10 cellular contexts compared by ENCODE assay signal in genomic region chr12:87274594-87275245, GRCh38.
A peak's percentile ranks its signal among the peaks of the same experiment; 100 is the strongest.
DNase-seq lines count a peak whose midpoint lies in the region; ATAC-seq, FAIRE-seq and TF ChIP-seq lines count a peak whose summit lies in the region.
"Had no signal": no experiment of that assay in that cellular context is flagged by ENCODE, and none has a peak within 500 bp of the region (broad histone marks: within the 10 kb centered on the region; RNA-seq: fewer than 3 reads in every experiment).

No MANE protein-coding gene starts in this region.

- FAIRE-seq in bronchial epithelial cell (lab: Jason Lieb, UNC) = no peak

- no peak overlapping the region for H3K4me3 Mint-ChIP-seq in progenitor cell of endocrine pancreas (ENCODE audit: low read depth)
- no peak overlapping the region for H3K4me3 Mint-ChIP-seq in CD4-positive, alpha-beta T cell
- H3K4me3 Mint-ChIP-seq: IgD-negative memory B cell had no signal

- peak; percentile 33 for DNase-seq in Caki2 (ENCODE audit: low read depth)
- DNase-seq in HuH-7 (ENCODE audit: low spot score) = peak; percentile 15
- peak; percentile 31 for DNase-seq in bronchial epithelial cell (ENCODE audit: low read depth)
- no peak for DNase-seq in progenitor cell of endocrine pancreas (ENCODE audit: low spot score, unreplicated experiment)
- DNase-seq in stimulated activated CD4-positive, alpha-beta T cell treated with anti-CD3 and anti-CD28 coated beads, Interleukin-15, amount 100 ng/mL, for 24 hours = no peak
- DNase-seq in CD4-positive, alpha-beta T cell = no peak

- TF ChIP-seq CTCF in bronchial epithelial cell (IDR thresholded peaks at IDR 0.05; ENCODE audit: insufficient read depth, low read length, severe bottlenecking) (peak; percentile 48), progenitor cell of endocrine pancreas (IDR thresholded peaks at IDR 0.05; ENCODE audit: unreplicated experiment) (peak; percentile 75)
- TF ChIP-seq CTCF in CD4-positive, alpha-beta T cell (IDR thresholded peaks at IDR 0.05) = no peak

- H3K27ac ChIP-seq in CD4-positive, alpha-beta T cell (ENCODE audit: low read depth, low read length) = no peak overlapping the region

- no peaks in the 10 kb centered on the region for H3K27me3 ChIP-seq in bronchial epithelial cell (ENCODE audit: control insufficient read depth, insufficient read depth, low read length)
- H3K27me3 ChIP-seq in CD4-positive, alpha-beta T cell (ENCODE audit: control insufficient read depth, insufficient read depth, low read length) = no peaks in the 10 kb centered on the region

- ATAC-seq in GM19372 (IDR thresholded peaks at IDR 0.05; ENCODE audit: low read depth, unreplicated experiment) (peak; percentile 74), GM21576 (IDR thresholded peaks at IDR 0.05; ENCODE audit: unreplicated experiment) (no peak)
- no peak for ATAC-seq in CD4-positive, alpha-beta T cell (ENCODE audit: poor library complexity)

- no peaks in the 10 kb centered on the region for H3K9me3 ChIP-seq in CD4-positive, alpha-beta T cell (ENCODE audit: control insufficient read depth, low read length)

- H3K36me3 ChIP-seq in bronchial epithelial cell (ENCODE audit: control insufficient read depth, insufficient read depth, low read length) = no peaks in the 10 kb centered on the region

- no peaks in the 10 kb centered on the region for H3K9me3 Mint-ChIP-seq in progenitor cell of endocrine pancreas (ENCODE audit: low read depth)
- H3K9me3 Mint-ChIP-seq in CD4-positive, alpha-beta T cell = no peaks in the 10 kb centered on the region

- intact Hi-C loops in CD4-positive, alpha-beta T cell (cut with DNase I, micrococcal nuclease) = no loop called here

- in situ Hi-C loops in Caki2 (cut with HindIII; ENCODE audit: low pct_unique_long_range_greater_than_20kb, low sequenced_read_pairs) = no loop called here

- H3K27ac Mint-ChIP-seq in progenitor cell of endocrine pancreas = no peak overlapping the region
- H3K27ac Mint-ChIP-seq in CD4-positive, alpha-beta T cell = no peak overlapping the region
- H3K27ac Mint-ChIP-seq: IgD-negative memory B cell had no signal

- CTCF ChIA-PET in CD4-positive, alpha-beta T cell (lab: Charles Lee) = no interaction called here

- H3K4me3 ChIP-seq in bronchial epithelial cell (ENCODE audit: low read depth, low read length) = no peak overlapping the region
- H3K4me3 ChIP-seq: lung had no signal

- H3K36me3 Mint-ChIP-seq in progenitor cell of endocrine pancreas (ENCODE audit: insufficient read depth) = no peaks in the 10 kb centered on the region
- no peaks in the 10 kb centered on the region for H3K36me3 Mint-ChIP-seq in CD4-positive, alpha-beta T cell (ENCODE audit: low read depth)
- H3K36me3 Mint-ChIP-seq: IgD-negative memory B cell had no signal

- peaks cover 9% of the 10 kb centered on the region for H3K4me1 Mint-ChIP-seq in progenitor cell of endocrine pancreas (ENCODE audit: low read depth)
- no peaks in the 10 kb centered on the region for H3K4me1 Mint-ChIP-seq in CD4-positive, alpha-beta T cell (ENCODE audit: low read depth)

- H3K27me3 Mint-ChIP-seq in progenitor cell of endocrine pancreas = no peaks in the 10 kb centered on the region
- no peaks in the 10 kb centered on the region for H3K27me3 Mint-ChIP-seq in CD4-positive, alpha-beta T cell
- H3K27me3 Mint-ChIP-seq: IgD-negative memory B cell had no signal

- POLR2A ChIA-PET in CD4-positive, alpha-beta T cell (lab: Charles Lee) = no interaction called here

Comparison
In these comparisons a context has a peak if more than half of its experiments do, and no peak if none do; other contexts are left out.
1. DNase-seq: peak in Caki2 (single experiment), HuH-7 (single experiment) and bronchial epithelial cell (single experiment); none in progenitor cell of endocrine pancreas (single experiment), stimulated activated CD4-positive, alpha-beta T cell treated with anti-CD3 and anti-CD28 coated beads, Interleukin-15, amount 100 ng/mL, for 24 hours (single experiment) and CD4-positive, alpha-beta T cell (0 of 10).